15 cellular contexts compared by ENCODE assay signal in the genomic region with DNA sequence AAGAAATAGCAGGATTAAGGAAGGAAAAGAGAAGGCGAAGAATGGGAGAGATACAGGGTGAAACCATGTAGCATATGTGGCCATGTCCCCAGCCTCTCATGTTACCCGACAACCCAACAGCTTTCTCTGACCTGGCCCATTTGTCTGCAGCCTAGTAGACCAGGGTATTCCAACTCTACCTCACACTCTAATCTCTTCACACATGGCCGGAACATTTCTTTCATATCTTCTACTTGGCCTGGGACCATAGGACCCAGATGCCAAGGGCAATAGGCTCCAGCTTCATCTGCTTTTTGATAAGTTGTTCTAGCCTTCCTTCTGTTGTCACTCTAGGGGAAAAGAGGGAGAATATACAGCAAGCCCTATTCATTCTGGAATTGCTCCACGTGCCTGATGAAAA.
DNase-seq lines count a peak whose midpoint lies in the region; ATAC-seq and TF ChIP-seq lines count a peak whose summit lies in the region.
"Had no signal": no experiment of that assay in that cellular context is flagged by ENCODE, and none has a peak within 500 bp of the region (broad histone marks: within the 10 kb centered on the region; RNA-seq: fewer than 3 reads in every experiment).

No MANE protein-coding gene starts in this region.

- H3K27ac ChIP-seq in right atrium auricular region (peak overlapping the region in 1 of 2 donors; percentile 43), heart right ventricle (peak overlapping the region in 4 of 10 donors; percentile 13 to 54 (median 42)), right cardiac atrium (ENCODE audit: low read length) (no peak overlapping the region)
- H3K27ac ChIP-seq: BLaER1 treated with 17β-estradiol and CSF1 and Interleukin-3, amounts not matched to agents 10 nM and 100 nM had no signal

- DNase-seq in Right ventricle myocardium superior (no peak), right atrium auricular region (ENCODE audit: low spot score) (no peak), heart right ventricle (peak in 1 of 2 donors; percentile 6), right cardiac atrium (no peak), NCI-H1436 treated with DMSO at 0.1 percent for 48 hours (lab: John Stamatoyannopoulos, UW) (no peak)
- DNase-seq: Calu3; CD8-positive, alpha-beta T cell; DMS79 treated with DMSO at 0.1 percent for 48 hours; GF-D8; GOT3; H7 had no signal

- H3K4me1 ChIP-seq in right atrium auricular region (peaks cover 0 to 15% of the 10 kb centered on the region in 2 donors), heart right ventricle (peaks cover 0 to 22% (median 12%) of the 10 kb centered on the region in 9 donors), right cardiac atrium (ENCODE audit: control insufficient read depth, insufficient read depth, low read length) (peaks cover 4% of the 10 kb centered on the region)
- H3K4me1 ChIP-seq: BLaER1 treated with 17β-estradiol and CSF1 and Interleukin-3, amounts not matched to agents 10 nM and 100 nM had no signal

- H3K9me3 ChIP-seq in right atrium auricular region (peaks cover 0 to 4% of the 10 kb centered on the region in 2 donors), heart right ventricle (no peaks in the 10 kb centered on the region), right cardiac atrium (ENCODE audit: control insufficient read depth, low read length) (no peaks in the 10 kb centered on the region)
- H3K9me3 ChIP-seq: BLaER1 treated with 17β-estradiol and CSF1 and Interleukin-3, amounts not matched to agents 10 nM and 100 nM had no signal

- ATAC-seq in Right ventricle myocardium superior (ENCODE audit: poor library complexity) = peak; percentile 93
- peak; percentile 17 to 98 (median 87) for ATAC-seq in heart right ventricle
- ATAC-seq in right cardiac atrium = peak; percentile 75 to 87
- no peak for ATAC-seq in GM21447 (IDR thresholded peaks at IDR 0.05; ENCODE audit: unreplicated experiment)
- no peak for ATAC-seq in HG03520 (IDR thresholded peaks at IDR 0.05; ENCODE audit: unreplicated experiment)
- ATAC-seq: CD8-positive, alpha-beta T cell; HepG2 had no signal

- intact Hi-C loops in Right ventricle myocardium superior (cut with DNase I) (no loop called here), heart right ventricle (cut with DNase I) (loop anchor here in 3 of 10 donors (5.0 to 10.0 kb wide), 3 partner anchors 52 to 189 kb away; no protein-coding TSS in a partner anchor), right cardiac atrium (cut with DNase I) (no loop called here)

- TF ChIP-seq CTCF in right atrium auricular region (IDR thresholded peaks at IDR 0.05) (no peak), heart right ventricle (IDR thresholded peaks at IDR 0.05) (no peak)

- H3K4me3 ChIP-seq in right atrium auricular region (no peak overlapping the region), heart right ventricle (no peak overlapping the region), right cardiac atrium (ENCODE audit: low read length) (no peak overlapping the region)
- H3K4me3 ChIP-seq: BLaER1 treated with 17β-estradiol and CSF1 and Interleukin-3, amounts not matched to agents 10 nM and 100 nM had no signal

- H3K27me3 ChIP-seq in right atrium auricular region (no peaks in the 10 kb centered on the region), heart right ventricle (no peaks in the 10 kb centered on the region), right cardiac atrium (ENCODE audit: control insufficient read depth, insufficient read depth) (no peaks in the 10 kb centered on the region)
- H3K27me3 ChIP-seq: BLaER1 treated with 17β-estradiol and CSF1 and Interleukin-3, amounts not matched to agents 10 nM and 100 nM had no signal

- H3K36me3 ChIP-seq in right atrium auricular region (no peaks in the 10 kb centered on the region), heart right ventricle (no peaks in the 10 kb centered on the region)
- H3K36me3 ChIP-seq: BLaER1 treated with 17β-estradiol and CSF1 and Interleukin-3, amounts not matched to agents 10 nM and 100 nM had no signal

- 49 to 71% methylated on average over 4 of the region's 4 CpGs for WGBS in heart right ventricle, 2 donors
- WGBS in right cardiac atrium = 58% methylated on average over 4 of the region's 4 CpGs

Comparison
In these comparisons a context has a peak if more than half of its experiments do, and no peak if none do; other contexts are left out.
1. ATAC-seq: peak in Right ventricle myocardium superior (single experiment), heart right ventricle (8 of 8) and right cardiac atrium (2 of 2); none in GM21447 (single experiment) and HG03520 (single experiment).